In genomic region chr9:79559501-79560181, GRCh38 we compare ENCODE assay signal across 20 cellular contexts. TPM values are rescaled to one million over a fixed set of nuclear protein-coding genes. Genes with fewer than 3 reads are reported as not detected.
DNase-seq lines count a peak whose midpoint lies in the region; ATAC-seq and TF ChIP-seq lines count a peak whose summit lies in the region.
"Had no signal": no experiment of that assay in that cellular context is flagged by ENCODE, and none has a peak within 500 bp of the region (broad histone marks: within the 10 kb centered on the region; RNA-seq: fewer than 3 reads in every experiment).

No MANE protein-coding gene starts in this region.

- no peaks in the 10 kb centered on the region for H3K23me2 ChIP-seq in H9 (ENCODE audit: insufficient read length, low read depth, low read length, poor library complexity, severe bottlenecking)

- H3T11ph ChIP-seq in H9 (ENCODE audit: low read length): no peak overlapping the region

- no peak overlapping the region for H3K4ac ChIP-seq in H9 (ENCODE audit: low read depth, low read length)

- no peaks in the 10 kb centered on the region for H3K79me2 ChIP-seq in H9 (ENCODE audit: insufficient read depth, low read length)

- intact Hi-C loops in dorsolateral prefrontal cortex (cut with DNase I): loop anchor here in 1 of 2 donors (1.0 to 10.0 kb wide), 2 partner anchors 12 to 75 kb away; partner anchors contain the start of gene TLE4
- intact Hi-C loops in adrenal gland (cut with DNase I): loop anchor here in 1 of 2 donors (10.0 kb wide), 1 partner anchor 155 kb away; no protein-coding TSS in a partner anchor

- no peaks in the 10 kb centered on the region for H3K9me3 Mint-ChIP-seq in H9
- no peaks in the 10 kb centered on the region for H3K9me3 Mint-ChIP-seq in activated CD8-positive, alpha-beta memory T cell treated with anti-CD3 and anti-CD28 coated beads, Interleukin-2, amount 10 ng/mL, durations not matched to agents 7 days and 5 days (ENCODE audit: low read depth)
- H3K9me3 Mint-ChIP-seq: stimulated activated naive CD8-positive, alpha-beta T cell treated with anti-CD3 and anti-CD28 coated beads, Interleukin-15, amount 100 ng/mL, for 72 hours had no signal

- no peak overlapping the region for H3K23ac ChIP-seq in H9 (ENCODE audit: insufficient read length, low read depth, low read length)

- H2BK12ac ChIP-seq in H9 (ENCODE audit: insufficient read length, low read depth, low read length): no peak overlapping the region

- no peak overlapping the region for H3K18ac ChIP-seq in H9 (ENCODE audit: insufficient read length, low read depth, low read length)

- TF ChIP-seq CTCF in H9 (conservative IDR thresholded peaks at IDR 0.05): no peak
- TF ChIP-seq CTCF in dorsolateral prefrontal cortex (IDR thresholded peaks at IDR 0.05 in 54 of 56, conservative IDR thresholded peaks at IDR 0.05 in 2 of 56; ENCODE audit: low read depth in 1 of 56, partially characterized antibody in 56 of 56): peak in 3 of 56 donors; percentile 8 to 20 (median 12)
- no peak for TF ChIP-seq CTCF in adrenal gland (IDR thresholded peaks at IDR 0.05)

- no peak overlapping the region for H2AK5ac ChIP-seq in H9 (ENCODE audit: insufficient read length, low read length)

- H3K27ac ChIP-seq in H9 (ENCODE audit: insufficient read length, low read depth, low read length) (no peak overlapping the region), dorsolateral prefrontal cortex (peak overlapping the region; percentile 23 to 99 (median 93)), adrenal gland (no peak overlapping the region)
- H3K27ac ChIP-seq: BLaER1 treated with 17β-estradiol and CSF1 and Interleukin-3, amounts not matched to agents 10 nM and 100 nM; gastroesophageal sphincter; Peyer's patch; right lobe of liver had no signal

- CTCF ChIA-PET in activated CD8-positive, alpha-beta memory T cell treated with anti-CD3 and anti-CD28 coated beads, Interleukin-2, amount 10 ng/mL, durations not matched to agents 7 days and 5 days (lab: Charles Lee): no interaction called here

- H2BK120ac ChIP-seq in H9 (ENCODE audit: low read depth, low read length, poor library complexity, severe bottlenecking): no peak overlapping the region

- no peak overlapping the region for H3K56ac ChIP-seq in H9 (ENCODE audit: insufficient read length, low read depth, low read length)

- no peak overlapping the region for H2AFZ ChIP-seq in H9 (ENCODE audit: low read length)

- no CpG with 5 or more reads among the region's 3 CpGs for WGBS in H9 (ENCODE audit: extremely low coverage, insufficient read length, low lambda C conversion rate)
- 36 to 43% (median 40%) methylated on average over 3 of the region's 3 CpGs for WGBS in adrenal gland, 4 donors

- ATAC-seq in activated CD8-positive, alpha-beta memory T cell treated with anti-CD3 and anti-CD28 coated beads, Interleukin-2, amount 10 ng/mL, durations not matched to agents 7 days and 5 days: no peak
- ATAC-seq: gastroesophageal sphincter; right lobe of liver; stimulated activated naive CD8-positive, alpha-beta T cell treated with anti-CD3 and anti-CD28 coated beads, Interleukin-15, amount 100 ng/mL, for 72 hours; T-helper 17 cell had no signal

- H3K4me3 ChIP-seq in dorsolateral prefrontal cortex: peak overlapping the region in 36 of 59 donors; percentile 1 to 54 (median 24)
- H3K4me3 ChIP-seq in adrenal gland: no peak overlapping the region
- H3K4me3 ChIP-seq: BLaER1 treated with 17β-estradiol and CSF1 and Interleukin-3, amounts not matched to agents 10 nM and 100 nM; gastroesophageal sphincter; Peyer's patch; right lobe of liver had no signal

- no peaks in the 10 kb centered on the region for H3K79me1 ChIP-seq in H9 (ENCODE audit: insufficient read depth, low read depth, low read length, poor library complexity, severe bottlenecking)

- no peak overlapping the region for H4K8ac ChIP-seq in H9 (replicated peaks; ENCODE audit: insufficient read length, low read depth, low read length)

- H2BK15ac ChIP-seq in H9 (ENCODE audit: low read depth, low read length): no peak overlapping the region

- H3K36me3 Mint-ChIP-seq in H9 (ENCODE audit: insufficient read depth in 1 of 3, low read depth in 3 of 3): no peaks in the 10 kb centered on the region
- no peaks in the 10 kb centered on the region for H3K36me3 Mint-ChIP-seq in activated CD8-positive, alpha-beta memory T cell treated with anti-CD3 and anti-CD28 coated beads, Interleukin-2, amount 10 ng/mL, durations not matched to agents 7 days and 5 days

- H3K4me1 ChIP-seq in H9 (ENCODE audit: insufficient read depth, low read length): no peaks in the 10 kb centered on the region
- H3K4me1 ChIP-seq in adrenal gland (replicated peaks in 1 of 2): no peaks in the 10 kb centered on the region
- H3K4me1 ChIP-seq: gastroesophageal sphincter, Peyer's patch, right lobe of liver had no signal

- H2BK20ac ChIP-seq in H9 (ENCODE audit: low read depth, low read length, poor library complexity, severe bottlenecking): no peak overlapping the region

- H3K4me2 ChIP-seq in H9 (ENCODE audit: insufficient read depth, insufficient read length, low read length): no peak overlapping the region

- no peak overlapping the region for H4K5ac ChIP-seq in H9 (ENCODE audit: insufficient read length, low read depth, low read length)

- H3K9me3 ChIP-seq in H9 (ENCODE audit: control insufficient read depth, low read depth, low read length): no peaks in the 10 kb centered on the region
- H3K9me3 ChIP-seq in adrenal gland (replicated peaks in 1 of 3): no peaks in the 10 kb centered on the region
- H3K9me3 ChIP-seq: gastroesophageal sphincter, Peyer's patch, right lobe of liver had no signal

- H4K91ac ChIP-seq in H9 (ENCODE audit: insufficient read length, low read depth, low read length): no peak overlapping the region

- no peaks in the 10 kb centered on the region for H3K27me3 ChIP-seq in H9 (ENCODE audit: insufficient read depth, low read length)
- no peaks in the 10 kb centered on the region for H3K27me3 ChIP-seq in dorsolateral prefrontal cortex
- H3K27me3 ChIP-seq in adrenal gland: no peaks in the 10 kb centered on the region
- H3K27me3 ChIP-seq: BLaER1 treated with 17β-estradiol and CSF1 and Interleukin-3, amounts not matched to agents 10 nM and 100 nM; Peyer's patch; right lobe of liver had no signal

- no peaks in the 10 kb centered on the region for H3K36me3 ChIP-seq in adrenal gland (replicated peaks in 1 of 2)
- H3K36me3 ChIP-seq: BLaER1 treated with 17β-estradiol and CSF1 and Interleukin-3, amounts not matched to agents 10 nM and 100 nM; gastroesophageal sphincter; Peyer's patch; right lobe of liver had no signal

- no peak for DNase-seq in H9
- peak; percentile 78 for DNase-seq in NCI-H2171 treated with DMSO at 0.1 percent for 48 hours (lab: John Stamatoyannopoulos, UW)
- DNase-seq in dorsolateral prefrontal cortex: peak in 1 of 10 donors; percentile 29
- DNase-seq in putamen (ENCODE audit: low spot score): peak; percentile 92
- DNase-seq in adrenal gland: no peak
- no peak for DNase-seq in epidermal melanocyte (ENCODE audit: insufficient read length, low spot score)
- no peak for DNase-seq in activated CD8-positive, alpha-beta memory T cell treated with anti-CD3 and anti-CD28 coated beads, Interleukin-2, amount 10 ng/mL, durations not matched to agents 7 days and 5 days
- DNase-seq in NCI-H1930 (lab: John Stamatoyannopoulos, UW): no peak
- DNase-seq: activated CD4-positive, alpha-beta T cell treated with anti-CD3 and anti-CD28 coated beads, Interleukin-2, amount 10 ng/mL, durations not matched to agents 24 days and 14 days; activated T-cell treated with anti-CD3 and anti-CD28 coated beads, Interleukin-2, amount 50 U/mL, for 48 hours; GDM1; H7; islet precursor cell; NCI-H1694 treated with DMSO at 0.1 percent for 48 hours; Peyer's patch; right lobe of liver; stimulated activated naive CD8-positive, alpha-beta T cell treated with anti-CD3 and anti-CD28 coated beads, Interleukin-15, amount 100 ng/mL, for 72 hours; T-helper 17 cell had no signal

- H3K14ac ChIP-seq in H9 (ENCODE audit: insufficient read depth, low read length): no peak overlapping the region

- no peak for TF ChIP-seq POLR2A in adrenal gland (IDR thresholded peaks at IDR 0.05)

- no peaks in the 10 kb centered on the region for H4K20me1 ChIP-seq in H9 (ENCODE audit: control insufficient read depth, insufficient read depth, insufficient read length)
- H4K20me1 ChIP-seq: BLaER1 treated with 17β-estradiol and CSF1 and Interleukin-3, amounts not matched to agents 10 nM and 100 nM had no signal

- H3K27ac Mint-ChIP-seq in H9: no peak overlapping the region; a peak in 1 of 7 replicates
- no peak overlapping the region for H3K27ac Mint-ChIP-seq in activated CD8-positive, alpha-beta memory T cell treated with anti-CD3 and anti-CD28 coated beads, Interleukin-2, amount 10 ng/mL, durations not matched to agents 7 days and 5 days
- H3K27ac Mint-ChIP-seq: activated CD4-positive, alpha-beta T cell treated with anti-CD3 and anti-CD28 coated beads, Interleukin-2, amount 10 ng/mL, durations not matched to agents 24 days and 14 days; stimulated activated naive CD8-positive, alpha-beta T cell treated with anti-CD3 and anti-CD28 coated beads, Interleukin-15, amount 100 ng/mL, for 72 hours; T-helper 17 cell had no signal

- no peak overlapping the region for H3K4me3 Mint-ChIP-seq in H9
- H3K4me3 Mint-ChIP-seq in activated CD8-positive, alpha-beta memory T cell treated with anti-CD3 and anti-CD28 coated beads, Interleukin-2, amount 10 ng/mL, durations not matched to agents 7 days and 5 days: no peak overlapping the region
- H3K4me3 Mint-ChIP-seq: activated CD4-positive, alpha-beta T cell treated with anti-CD3 and anti-CD28 coated beads, Interleukin-2, amount 10 ng/mL, durations not matched to agents 24 days and 14 days; stimulated activated naive CD8-positive, alpha-beta T cell treated with anti-CD3 and anti-CD28 coated beads, Interleukin-15, amount 100 ng/mL, for 72 hours; T-helper 17 cell had no signal

- H3K27me3 Mint-ChIP-seq in H9 (ENCODE audit: low read depth): no peaks in the 10 kb centered on the region
- H3K27me3 Mint-ChIP-seq in activated CD8-positive, alpha-beta memory T cell treated with anti-CD3 and anti-CD28 coated beads, Interleukin-2, amount 10 ng/mL, durations not matched to agents 7 days and 5 days: peaks cover 2% of the 10 kb centered on the region
- H3K27me3 Mint-ChIP-seq: stimulated activated naive CD8-positive, alpha-beta T cell treated with anti-CD3 and anti-CD28 coated beads, Interleukin-15, amount 100 ng/mL, for 72 hours had no signal

- no peak overlapping the region for H2BK5ac ChIP-seq in H9 (ENCODE audit: insufficient read length, low read length)

- H3K9ac ChIP-seq in H9 (ENCODE audit: extremely low read depth, insufficient read length, low read length): peak overlapping the region; percentile 22
- H3K9ac ChIP-seq: BLaER1 treated with 17β-estradiol and CSF1 and Interleukin-3, amounts not matched to agents 10 nM and 100 nM had no signal

- H3K4me1 Mint-ChIP-seq in H9: peaks cover 6% of the 10 kb centered on the region in 2 experiments; a peak in 1 of 4 replicates
- no peaks in the 10 kb centered on the region for H3K4me1 Mint-ChIP-seq in activated CD8-positive, alpha-beta memory T cell treated with anti-CD3 and anti-CD28 coated beads, Interleukin-2, amount 10 ng/mL, durations not matched to agents 7 days and 5 days
- H3K4me1 Mint-ChIP-seq: activated CD4-positive, alpha-beta T cell treated with anti-CD3 and anti-CD28 coated beads, Interleukin-2, amount 10 ng/mL, durations not matched to agents 24 days and 14 days; T-helper 17 cell had no signal

RNA-seq across cellular contexts. Expression of gene TLE4, which starts 12.1 kb away (rescaled TPM):
- 35.1 and 36.5 TPM in 2 replicates for total RNA-seq in H9 (2021)
- 100 to 1,000 TPM in 75 of 120 experiments, 10 to 100 TPM in 45; 47.8 to 183 (median 109) TPM for total RNA-seq in dorsolateral prefrontal cortex
- 10 to 100 TPM; 38.2 to 70.5 (median 43.3) TPM for total RNA-seq in adrenal gland
- polyA plus RNA-seq in adrenal gland: 10 to 100 TPM; 11.8 to 38.9 (median 14.6) TPM
- 10 to 100 TPM; 41.2 to 45.8 TPM for total RNA-seq in activated CD8-positive, alpha-beta memory T cell treated with anti-CD3 and anti-CD28 coated beads, Interleukin-2, amount 10 ng/mL, durations not matched to agents 7 days and 5 days

Comparison
In these comparisons a context has a peak if more than half of its experiments do, and no peak if none do; other contexts are left out.
1. DNase-seq: peak in NCI-H2171 treated with DMSO at 0.1 percent for 48 hours (single experiment) and putamen (single experiment); none in H9 (single experiment), adrenal gland (0 of 7), epidermal melanocyte (single experiment), activated CD8-positive, alpha-beta memory T cell treated with anti-CD3 and anti-CD28 coated beads, Interleukin-2, amount 10 ng/mL, durations not matched to agents 7 days and 5 days (single experiment) and NCI-H1930 (0 of 2).
2. H3K27ac ChIP-seq: peak in dorsolateral prefrontal cortex (59 of 59); none in H9 (single experiment) and adrenal gland (0 of 5).
3. H3K4me3 ChIP-seq: peak in dorsolateral prefrontal cortex (36 of 59); none in adrenal gland (0 of 4).